ENCODE assay signal across 12 cellular contexts in the genomic region with DNA sequence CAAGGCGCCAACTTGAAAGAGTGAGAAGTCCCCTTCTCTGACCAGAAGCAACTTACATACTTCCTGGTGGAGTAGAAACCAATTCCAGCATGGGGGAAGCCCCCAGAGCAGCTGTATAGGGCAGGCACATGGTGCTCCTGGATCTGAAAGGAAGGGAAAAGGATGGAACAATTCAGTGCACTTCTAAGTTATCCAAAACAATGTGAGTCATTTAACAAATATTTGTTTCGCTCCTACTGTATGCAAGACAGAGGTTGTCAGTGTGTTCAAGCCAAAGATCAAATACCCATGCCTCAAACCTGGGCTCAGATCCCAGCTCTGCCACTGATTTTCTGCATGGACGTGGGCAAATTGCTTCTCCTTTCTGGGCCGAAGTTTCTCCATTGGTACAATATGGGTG.
DNase-seq lines count a peak whose midpoint lies in the region; ATAC-seq and TF ChIP-seq lines count a peak whose summit lies in the region.
"Had no signal": no experiment of that assay in that cellular context is flagged by ENCODE, and none has a peak within 500 bp of the region (broad histone marks: within the 10 kb centered on the region; RNA-seq: fewer than 3 reads in every experiment).

No MANE protein-coding gene starts in this region.

- H3K4me3 Mint-ChIP-seq in activated T-helper 17 cell treated with anti-CD3 and anti-CD28 coated beads, Interleukin-2, amount 50 U/mL, for 72 hours: no peak overlapping the region
- no peak overlapping the region for H3K4me3 Mint-ChIP-seq in naive thymus-derived CD8-positive, alpha-beta T cell

- H3K9me3 Mint-ChIP-seq in activated T-helper 17 cell treated with anti-CD3 and anti-CD28 coated beads, Interleukin-2, amount 50 U/mL, for 72 hours: no peaks in the 10 kb centered on the region
- no peaks in the 10 kb centered on the region for H3K9me3 Mint-ChIP-seq in naive thymus-derived CD8-positive, alpha-beta T cell

- no peaks in the 10 kb centered on the region for H3K36me3 ChIP-seq in SJCRH30
- no peaks in the 10 kb centered on the region for H3K36me3 ChIP-seq in fibroblast of lung (ENCODE audit: control insufficient read depth, insufficient read depth, low read length)
- H3K36me3 ChIP-seq: right atrium auricular region had no signal

- peak; percentile 79 for DNase-seq in GM03348 (ENCODE audit: low spot score)
- peak; percentile 42 to 54 for DNase-seq in SJCRH30
- DNase-seq in fibroblast of lung (ENCODE audit: low read depth in 2 of 2): peak; percentile 39 to 61
- peak; percentile 44 for DNase-seq in pulmonary artery endothelial cell (ENCODE audit: low read depth, low spot score)
- no peak for DNase-seq in NCI-H510A (lab: John Stamatoyannopoulos, UW)
- no peak for DNase-seq in naive thymus-derived CD8-positive, alpha-beta T cell
- DNase-seq: activated CD4-positive, CD25-positive, alpha-beta regulatory T cell; activated effector memory CD4-positive, alpha-beta T cell treated with anti-CD3 and anti-CD28 coated beads, Interleukin-2, amount 50 U/mL, for 16 hours; DMS 273 treated with DMSO at 0.1 percent for 48 hours had no signal

- H3K27ac Mint-ChIP-seq in activated T-helper 17 cell treated with anti-CD3 and anti-CD28 coated beads, Interleukin-2, amount 50 U/mL, for 72 hours: no peak overlapping the region
- no peak overlapping the region for H3K27ac Mint-ChIP-seq in naive thymus-derived CD8-positive, alpha-beta T cell

- POLR2A ChIA-PET in naive thymus-derived CD8-positive, alpha-beta T cell (lab: Charles Lee): no interaction called here

- no peaks in the 10 kb centered on the region for H3K79me2 ChIP-seq in fibroblast of lung (ENCODE audit: control insufficient read depth, insufficient read depth, low read length)

- H3K36me3 Mint-ChIP-seq in activated T-helper 17 cell treated with anti-CD3 and anti-CD28 coated beads, Interleukin-2, amount 50 U/mL, for 72 hours (ENCODE audit: low read depth): no peaks in the 10 kb centered on the region
- no peaks in the 10 kb centered on the region for H3K36me3 Mint-ChIP-seq in naive thymus-derived CD8-positive, alpha-beta T cell

- H3K27ac ChIP-seq in SJCRH30 (peak overlapping the region; percentile 87), fibroblast of lung (ENCODE audit: insufficient read depth, low read length) (no peak overlapping the region)

- no peaks in the 10 kb centered on the region for H4K20me1 ChIP-seq in fibroblast of lung (ENCODE audit: control insufficient read depth, extremely low read depth, insufficient read depth, low read length)

- H3K4me1 Mint-ChIP-seq in activated T-helper 17 cell treated with anti-CD3 and anti-CD28 coated beads, Interleukin-2, amount 50 U/mL, for 72 hours: no peaks in the 10 kb centered on the region
- H3K4me1 Mint-ChIP-seq in naive thymus-derived CD8-positive, alpha-beta T cell: no peaks in the 10 kb centered on the region

- H3K9ac ChIP-seq in fibroblast of lung (ENCODE audit: insufficient read depth, low read length): no peak overlapping the region

- H3K4me3 ChIP-seq in SJCRH30 (no peak overlapping the region), fibroblast of lung (replicated peaks in 1 of 4; ENCODE audit: control extremely low read depth in 1 of 4, insufficient read depth in 1 of 4, low read depth in 3 of 4, low read length in 4 of 4) (no peak overlapping the region)
- H3K4me3 ChIP-seq: right atrium auricular region had no signal

- H3K27me3 Mint-ChIP-seq in activated T-helper 17 cell treated with anti-CD3 and anti-CD28 coated beads, Interleukin-2, amount 50 U/mL, for 72 hours: peaks cover 19% of the 10 kb centered on the region
- H3K27me3 Mint-ChIP-seq in naive thymus-derived CD8-positive, alpha-beta T cell: peaks cover 13 to 21% (median 14%) of the 10 kb centered on the region in 5 donors

- ATAC-seq in HG03045 (IDR thresholded peaks at IDR 0.05; ENCODE audit: unreplicated experiment): no peak
- no peak for ATAC-seq in activated T-helper 17 cell treated with anti-CD3 and anti-CD28 coated beads, Interleukin-2, amount 50 U/mL, for 72 hours (replicated peaks)
- ATAC-seq in naive thymus-derived CD8-positive, alpha-beta T cell: no peak

- no peaks in the 10 kb centered on the region for H3K9me3 ChIP-seq in SJCRH30 (replicated peaks)
- H3K9me3 ChIP-seq in fibroblast of lung (ENCODE audit: control insufficient read depth, insufficient read depth, low read depth, low read length): no peaks in the 10 kb centered on the region
- H3K9me3 ChIP-seq: right atrium auricular region had no signal

- TF ChIP-seq CTCF in fibroblast of lung (conservative IDR thresholded peaks at IDR 0.05 in 1 of 2, IDR thresholded peaks at IDR 0.05 in 1 of 2; ENCODE audit: low read depth in 1 of 2, low read length in 2 of 2): no peak

- H3K27me3 ChIP-seq in SJCRH30 (no peaks in the 10 kb centered on the region), fibroblast of lung (ENCODE audit: control insufficient read depth, insufficient read depth, low read length) (no peaks in the 10 kb centered on the region)
- H3K27me3 ChIP-seq: right atrium auricular region had no signal

- peaks cover 18% of the 10 kb centered on the region for H3K4me1 ChIP-seq in SJCRH30
- H3K4me1 ChIP-seq in fibroblast of lung (ENCODE audit: control insufficient read depth, extremely low read depth, insufficient read depth, low read length): peaks cover 4% of the 10 kb centered on the region
- H3K4me1 ChIP-seq: right atrium auricular region had no signal

- no peak overlapping the region for H3K4me2 ChIP-seq in fibroblast of lung (ENCODE audit: extremely low read depth, insufficient read depth, low read length)

- no peak overlapping the region for H2AFZ ChIP-seq in fibroblast of lung (ENCODE audit: low read length)

Comparison
In these comparisons a context has a peak if more than half of its experiments do, and no peak if none do; other contexts are left out.
1. DNase-seq: peak in GM03348 (single experiment), SJCRH30 (2 of 2), fibroblast of lung (2 of 2) and pulmonary artery endothelial cell (single experiment); none in NCI-H510A (single experiment) and naive thymus-derived CD8-positive, alpha-beta T cell (0 of 10).